ENCODE assay signal across 2 cellular contexts in genomic region chr10:73043766-73044377, GRCh38.
TF ChIP-seq lines count a peak whose summit lies in the region.

No MANE protein-coding gene starts in this region.

TF ChIP-seq in SK-N-SH, 30 proteins besides CTCF, POLR2A, EP300 and RAD21 (continued from another document):
- no peak for TF ChIP-seq EZH2phosphoT487 (IDR thresholded peaks at IDR 0.05; ENCODE audit: borderline replicate concordance, low read depth)
- no peak for TF ChIP-seq SIN3A (IDR thresholded peaks at IDR 0.05; ENCODE audit: borderline replicate concordance, low read depth, low read length)
- TF ChIP-seq SMC3 (IDR thresholded peaks at IDR 0.05; ENCODE audit: low read depth, low read length), result no peak
- TF ChIP-seq, protein P1, sequence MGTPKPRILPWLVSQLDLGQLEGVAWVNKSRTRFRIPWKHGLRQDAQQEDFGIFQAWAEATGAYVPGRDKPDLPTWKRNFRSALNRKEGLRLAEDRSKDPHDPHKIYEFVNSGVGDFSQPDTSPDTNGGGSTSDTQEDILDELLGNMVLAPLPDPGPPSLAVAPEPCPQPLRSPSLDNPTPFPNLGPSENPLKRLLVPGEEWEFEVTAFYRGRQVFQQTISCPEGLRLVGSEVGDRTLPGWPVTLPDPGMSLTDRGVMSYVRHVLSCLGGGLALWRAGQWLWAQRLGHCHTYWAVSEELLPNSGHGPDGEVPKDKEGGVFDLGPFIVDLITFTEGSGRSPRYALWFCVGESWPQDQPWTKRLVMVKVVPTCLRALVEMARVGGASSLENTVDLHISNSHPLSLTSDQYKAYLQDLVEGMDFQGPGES (IDR thresholded peaks at IDR 0.05; ENCODE audit: low read depth, low read length), result no peak
- no peak for TF ChIP-seq RCOR1 (IDR thresholded peaks at IDR 0.05; ENCODE audit: low read length)
- TF ChIP-seq MEF2A (IDR thresholded peaks at IDR 0.05; ENCODE audit: borderline replicate concordance, low read depth), result no peak
- TF ChIP-seq FOXJ3 (CRISPR knock-in tag; IDR thresholded peaks at IDR 0.05), result no peak
- no peak for TF ChIP-seq ELF1 (IDR thresholded peaks at IDR 0.05)
- no peak for TF ChIP-seq FOSL2 (IDR thresholded peaks at IDR 0.05; ENCODE audit: borderline replicate concordance, low read depth)
- TF ChIP-seq USF2 (IDR thresholded peaks at IDR 0.05; ENCODE audit: borderline replicate concordance, low read depth, low read length), result no peak

TF ChIP-seq in SK-N-SH treated with all-trans-retinoic acid at 6 μM for 48 hours, 23 proteins besides CTCF, POLR2A, EP300 and RAD21 (continued from another document):
- TF ChIP-seq, protein P2, sequence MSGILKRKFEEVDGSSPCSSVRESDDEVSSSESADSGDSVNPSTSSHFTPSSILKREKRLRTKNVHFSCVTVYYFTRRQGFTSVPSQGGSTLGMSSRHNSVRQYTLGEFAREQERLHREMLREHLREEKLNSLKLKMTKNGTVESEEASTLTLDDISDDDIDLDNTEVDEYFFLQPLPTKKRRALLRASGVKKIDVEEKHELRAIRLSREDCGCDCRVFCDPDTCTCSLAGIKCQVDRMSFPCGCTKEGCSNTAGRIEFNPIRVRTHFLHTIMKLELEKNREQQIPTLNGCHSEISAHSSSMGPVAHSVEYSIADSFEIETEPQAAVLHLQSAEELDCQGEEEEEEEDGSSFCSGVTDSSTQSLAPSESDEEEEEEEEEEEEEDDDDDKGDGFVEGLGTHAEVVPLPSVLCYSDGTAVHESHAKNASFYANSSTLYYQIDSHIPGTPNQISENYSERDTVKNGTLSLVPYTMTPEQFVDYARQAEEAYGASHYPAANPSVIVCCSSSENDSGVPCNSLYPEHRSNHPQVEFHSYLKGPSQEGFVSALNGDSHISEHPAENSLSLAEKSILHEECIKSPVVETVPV (CRISPR knock-in tag; IDR thresholded peaks at IDR 0.05), result no peak
- TF ChIP-seq SNAI2 (CRISPR knock-in tag; IDR thresholded peaks at IDR 0.05) (no peak), ZNF8 (CRISPR knock-in tag; IDR thresholded peaks at IDR 0.05) (no peak), CSDC2 (CRISPR knock-in tag; IDR thresholded peaks at IDR 0.05) (no peak), ESRRG (CRISPR knock-in tag; IDR thresholded peaks at IDR 0.05) (no peak), ZNF565 (CRISPR knock-in tag; conservative IDR thresholded peaks at IDR 0.05; ENCODE audit: low read depth) (no peak), ZFP3 (CRISPR knock-in tag; IDR thresholded peaks at IDR 0.05) (no peak), OSR1 (CRISPR knock-in tag; IDR thresholded peaks at IDR 0.05) (no peak), BACH2 (CRISPR knock-in tag; IDR thresholded peaks at IDR 0.05; ENCODE audit: borderline replicate concordance) (no peak), ARNTL (CRISPR knock-in tag; IDR thresholded peaks at IDR 0.05; ENCODE audit: borderline replicate concordance, low read depth) (no peak), PPARA (CRISPR knock-in tag; IDR thresholded peaks at IDR 0.05; ENCODE audit: borderline replicate concordance) (no peak), ZFP30 (CRISPR knock-in tag; IDR thresholded peaks at IDR 0.05) (no peak), CREB5 (CRISPR knock-in tag; IDR thresholded peaks at IDR 0.05; ENCODE audit: low read depth) (no peak), ZC3H10 (CRISPR knock-in tag; IDR thresholded peaks at IDR 0.05) (no peak)
- TF ChIP-seq, protein P3, sequence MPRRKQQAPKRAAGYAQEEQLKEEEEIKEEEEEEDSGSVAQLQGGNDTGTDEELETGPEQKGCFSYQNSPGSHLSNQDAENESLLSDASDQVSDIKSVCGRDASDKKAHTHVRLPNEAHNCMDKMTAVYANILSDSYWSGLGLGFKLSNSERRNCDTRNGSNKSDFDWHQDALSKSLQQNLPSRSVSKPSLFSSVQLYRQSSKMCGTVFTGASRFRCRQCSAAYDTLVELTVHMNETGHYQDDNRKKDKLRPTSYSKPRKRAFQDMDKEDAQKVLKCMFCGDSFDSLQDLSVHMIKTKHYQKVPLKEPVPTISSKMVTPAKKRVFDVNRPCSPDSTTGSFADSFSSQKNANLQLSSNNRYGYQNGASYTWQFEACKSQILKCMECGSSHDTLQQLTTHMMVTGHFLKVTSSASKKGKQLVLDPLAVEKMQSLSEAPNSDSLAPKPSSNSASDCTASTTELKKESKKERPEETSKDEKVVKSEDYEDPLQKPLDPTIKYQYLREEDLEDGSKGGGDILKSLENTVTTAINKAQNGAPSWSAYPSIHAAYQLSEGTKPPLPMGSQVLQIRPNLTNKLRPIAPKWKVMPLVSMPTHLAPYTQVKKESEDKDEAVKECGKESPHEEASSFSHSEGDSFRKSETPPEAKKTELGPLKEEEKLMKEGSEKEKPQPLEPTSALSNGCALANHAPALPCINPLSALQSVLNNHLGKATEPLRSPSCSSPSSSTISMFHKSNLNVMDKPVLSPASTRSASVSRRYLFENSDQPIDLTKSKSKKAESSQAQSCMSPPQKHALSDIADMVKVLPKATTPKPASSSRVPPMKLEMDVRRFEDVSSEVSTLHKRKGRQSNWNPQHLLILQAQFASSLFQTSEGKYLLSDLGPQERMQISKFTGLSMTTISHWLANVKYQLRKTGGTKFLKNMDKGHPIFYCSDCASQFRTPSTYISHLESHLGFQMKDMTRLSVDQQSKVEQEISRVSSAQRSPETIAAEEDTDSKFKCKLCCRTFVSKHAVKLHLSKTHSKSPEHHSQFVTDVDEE (CRISPR knock-in tag; IDR thresholded peaks at IDR 0.05), result no peak
- TF ChIP-seq, protein P4, sequence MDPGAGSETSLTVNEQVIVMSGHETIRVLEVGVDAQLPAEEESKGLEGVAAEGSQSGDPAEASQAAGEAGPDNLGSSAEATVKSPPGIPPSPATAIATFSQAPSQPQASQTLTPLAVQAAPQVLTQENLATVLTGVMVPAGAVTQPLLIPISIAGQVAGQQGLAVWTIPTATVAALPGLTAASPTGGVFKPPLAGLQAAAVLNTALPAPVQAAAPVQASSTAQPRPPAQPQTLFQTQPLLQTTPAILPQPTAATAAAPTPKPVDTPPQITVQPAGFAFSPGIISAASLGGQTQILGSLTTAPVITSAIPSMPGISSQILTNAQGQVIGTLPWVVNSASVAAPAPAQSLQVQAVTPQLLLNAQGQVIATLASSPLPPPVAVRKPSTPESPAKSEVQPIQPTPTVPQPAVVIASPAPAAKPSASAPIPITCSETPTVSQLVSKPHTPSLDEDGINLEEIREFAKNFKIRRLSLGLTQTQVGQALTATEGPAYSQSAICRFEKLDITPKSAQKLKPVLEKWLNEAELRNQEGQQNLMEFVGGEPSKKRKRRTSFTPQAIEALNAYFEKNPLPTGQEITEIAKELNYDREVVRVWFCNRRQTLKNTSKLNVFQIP (CRISPR knock-in tag; IDR thresholded peaks at IDR 0.05; ENCODE audit: borderline replicate concordance, low read depth), result no peak
